Comparison of ENCODE assay signal across 8 cellular contexts in genomic region chr4:133146574-133147198, GRCh38. TPM values are rescaled to one million over a fixed set of nuclear protein-coding genes. Genes with fewer than 3 reads are reported as not detected.
DNase-seq lines count a peak whose midpoint lies in the region; ATAC-seq and TF ChIP-seq lines count a peak whose summit lies in the region.

No MANE protein-coding gene starts in this region.

- H3K9me3 Mint-ChIP-seq in type B pancreatic cell, result no peaks in the 10 kb centered on the region

- TF ChIP-seq CTCF in left lung (IDR thresholded peaks at IDR 0.05) (peak; percentile 58 to 92), type B pancreatic cell (conservative IDR thresholded peaks at IDR 0.05) (peak; percentile 97)

- intact Hi-C loops in left lung (cut with DNase I), result no loop called here

- H3K27me3 ChIP-seq in HAP-1 (ENCODE audit: low read depth) (no peaks in the 10 kb centered on the region), left lung (peaks cover 71 to 87% of the 10 kb centered on the region in 2 donors)

- DNase-seq in NCI-H2227 (lab: John Stamatoyannopoulos, UW; ENCODE audit: unreplicated experiment) (peak; percentile 2), NCI-H2227 treated with DMSO at 0.1 percent for 48 hours (lab: John Stamatoyannopoulos, UW) (no peak), HAP-1 (ENCODE audit: low spot score in 2 of 2) (peak; percentile 59 to 80), NCI-H460 (ENCODE audit: extremely low read depth, low read depth) (peak; percentile 49), caudate nucleus (lab: John Stamatoyannopoulos, UW) (peak in 55 of 61 donors; percentile 11 to 89 (median 70)), left lung (peak in 1 of 2 donors; percentile 62), type B pancreatic cell (ENCODE audit: extremely low spot score, unreplicated experiment) (peak; percentile 76)

- peak overlapping the region; percentile 92 for H3K27ac ChIP-seq in caudate nucleus (ENCODE audit: low read depth, low read length)
- no peak overlapping the region for H3K27ac ChIP-seq in left lung

- ATAC-seq in left lung (peak; percentile 50), HG03460 (IDR thresholded peaks at IDR 0.05; ENCODE audit: unreplicated experiment) (no peak)

- H3K4me1 ChIP-seq in HAP-1 (peaks cover 16% of the 10 kb centered on the region), left lung (peaks cover 23 to 55% of the 10 kb centered on the region in 2 donors)

- H3K9me3 ChIP-seq in HAP-1, result peaks cover 7% of the 10 kb centered on the region; the same call in 1 of the 2 replicates
- no peaks in the 10 kb centered on the region for H3K9me3 ChIP-seq in left lung

- H3K4me1 Mint-ChIP-seq in type B pancreatic cell (ENCODE audit: unreplicated experiment), result peaks cover 18% of the 10 kb centered on the region

- peak overlapping the region; percentile 93 for H3K4me3 Mint-ChIP-seq in type B pancreatic cell

- no peaks in the 10 kb centered on the region for H3K36me3 ChIP-seq in HAP-1 (replicated peaks)
- H3K36me3 ChIP-seq in left lung, result no peaks in the 10 kb centered on the region

- peak overlapping the region; percentile 9 for H3K27ac Mint-ChIP-seq in type B pancreatic cell

- H3K27me3 Mint-ChIP-seq in type B pancreatic cell, result peaks cover 78% of the 10 kb centered on the region

- peak overlapping the region; percentile 42 for H3K4me3 ChIP-seq in HAP-1
- peak overlapping the region in 1 of 2 donors; percentile 35 for H3K4me3 ChIP-seq in left lung

- in situ Hi-C loops in HAP-1 (cut with MboI; ENCODE audit: low sequenced_read_pairs), result no loop called here

- H3K36me3 Mint-ChIP-seq in type B pancreatic cell, result no peaks in the 10 kb centered on the region

RNA-seq across cellular contexts. Expression of gene PCDH10, which starts 2.4 kb away (rescaled TPM):
- total RNA-seq in NCI-H460 (2014; rRNA removed; shearing (Covaris generic)), result not detected in 2 replicates
- not detected in 2 replicates for polyA plus RNA-seq in NCI-H460 (2014; cell fraction: nucleus; rRNA removed)
- total RNA-seq in left lung (under 1 TPM; 0.58 to 0.92 TPM), type B pancreatic cell (ENCODE audit: low replicate concordance) (10.4 and 61.9 TPM in 2 replicates)
